In the genomic region with DNA sequence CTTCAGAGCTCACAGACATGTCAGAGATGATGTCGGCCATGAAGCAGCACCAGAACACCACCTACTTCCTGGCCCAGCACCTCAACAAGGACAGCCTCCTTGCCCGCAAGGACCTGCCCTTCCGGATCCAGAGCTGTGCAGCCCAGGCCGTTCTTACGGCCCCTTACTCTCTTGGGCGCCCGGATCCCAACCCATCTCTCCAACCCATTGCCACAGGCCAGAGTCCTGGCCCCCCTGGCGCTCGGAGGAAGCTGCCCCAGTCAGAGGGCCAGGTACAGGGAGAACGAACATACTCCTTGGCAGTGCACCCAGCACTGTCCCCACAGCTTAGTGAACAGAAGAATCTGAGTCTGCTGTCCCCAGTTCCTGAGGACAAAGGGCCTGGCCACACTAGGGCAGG, we compare ENCODE assay signal across 26 cellular contexts.
"Had no signal": no experiment of that assay in that cellular context is flagged by ENCODE, and none has a peak within 500 bp of the region (broad histone marks: within the 10 kb centered on the region; RNA-seq: fewer than 3 reads in every experiment).

No MANE protein-coding gene starts in this region.

- H3K4me3 ChIP-seq: adrenal gland, body of pancreas, coronary artery, dorsolateral prefrontal cortex had no signal

- H3K9me3 ChIP-seq: adrenal gland, body of pancreas had no signal

- H3K27me3 ChIP-seq: body of pancreas had no signal

- H3K36me3 ChIP-seq: adrenal gland, WERI-Rb-1 had no signal

- ATAC-seq: activated CD4-positive, CD25-positive, alpha-beta regulatory T cell treated with anti-CD3 and anti-CD28 coated beads, Interleukin-2, amount 50 U/mL, for 24 hours; activated CD8-positive, alpha-beta memory T cell treated with anti-CD3 and anti-CD28 coated beads, Interleukin-2, amount 10 ng/mL, durations not matched to agents 7 days and 5 days; activated CD8-positive, alpha-beta T cell treated with anti-CD3 and anti-CD28 coated beads, Interleukin-2, amount 10 ng/mL, durations not matched to agents 7 days and 5 days; activated naive CD8-positive, alpha-beta T cell treated with anti-CD3 and anti-CD28 coated beads, Interleukin-2, amount 50 U/mL, for 24 hours; body of pancreas; esophagus mucosa; T-helper 17 cell had no signal

- DNase-seq: activated B cell treated with CpG ODN at 0.5 μM for 24 hours; activated CD4-positive, alpha-beta memory T cell treated with anti-CD3 and anti-CD28 coated beads for 36 hours; activated CD4-positive, alpha-beta T cell treated with anti-CD3 and anti-CD28 coated beads for 48 hours; activated CD8-positive, alpha-beta memory T cell treated with anti-CD3 and anti-CD28 coated beads, Interleukin-2, amount 10 ng/mL, durations not matched to agents 7 days and 5 days; activated CD8-positive, alpha-beta memory T cell treated with anti-CD3 and anti-CD28 coated beads, Interleukin-2, amount 50 U/mL, for 4 hours; activated CD8-positive, alpha-beta T cell treated with anti-CD3 and anti-CD28 coated beads, Interleukin-2, amount 10 ng/mL, durations not matched to agents 7 days and 5 days; activated effector memory CD4-positive, alpha-beta T cell treated with anti-CD3 and anti-CD28 coated beads, Interleukin-2, amount 50 U/mL, for 16 hours; activated naive CD4-positive, alpha-beta T cell treated with anti-CD3 and anti-CD28 coated beads for 36 hours; activated naive CD8-positive, alpha-beta T cell treated with anti-CD3 and anti-CD28 coated beads for 36 hours; activated naive CD8-positive, alpha-beta T cell treated with anti-CD3 and anti-CD28 coated beads, Interleukin-2, amount 50 U/mL, for 24 hours; activated T-cell treated with anti-CD3 and anti-CD28 coated beads, Interleukin-2, amount 50 U/mL, for 1 hour; activated T-cell treated with anti-CD3 and anti-CD28 coated beads, Interleukin-2, amount 50 U/mL, for 48 hours; adrenal gland; amygdala; body of pancreas; dorsolateral prefrontal cortex; effector memory CD4-positive, alpha-beta T cell; endodermal cell; head of caudate nucleus; T-helper 1 cell; T-helper 17 cell; T1000; WERI-Rb-1 had no signal

- H3K27ac ChIP-seq: adrenal gland, body of pancreas, coronary artery, dorsolateral prefrontal cortex, WERI-Rb-1 had no signal

- H3K4me1 ChIP-seq: adrenal gland, body of pancreas had no signal
